Comparison of ENCODE assay signal across 27 cellular contexts in genomic region chr11:70885281-70885680, GRCh38.
"Had no signal": no experiment of that assay in that cellular context is flagged by ENCODE, and none has a peak within 500 bp of the region (broad histone marks: within the 10 kb centered on the region; RNA-seq: fewer than 3 reads in every experiment).

No MANE protein-coding gene starts in this region.

- H3K27ac ChIP-seq: body of pancreas, RWPE1, WERI-Rb-1 had no signal

- ATAC-seq: activated CD8-positive, alpha-beta T cell treated with anti-CD3 and anti-CD28 coated beads for 36 hours; body of pancreas; PC-3; Right ventricle myocardium inferior had no signal

- H3K4me1 ChIP-seq: body of pancreas had no signal

- H3K27me3 ChIP-seq: body of pancreas had no signal

- FAIRE-seq: astrocyte, RCC 7860 had no signal

- H3K36me3 ChIP-seq: WERI-Rb-1 had no signal

- H3K9me3 ChIP-seq: body of pancreas had no signal

- DNase-seq: activated CD4-positive, alpha-beta T cell treated with anti-CD3 and anti-CD28 coated beads, Interleukin-2, amount 10 ng/mL, durations not matched to agents 24 days and 14 days; activated CD4-positive, alpha-beta T cell treated with anti-CD3 and anti-CD28 coated beads, Interleukin-2, amount 50 U/mL, for 4 hours; activated CD8-positive, alpha-beta T cell treated with anti-CD3 and anti-CD28 coated beads for 36 hours; activated gamma-delta T cell; activated naive CD4-positive, alpha-beta T cell treated with Interleukin-2 at 50 U/mL for 16 hours; activated naive CD8-positive, alpha-beta T cell treated with anti-CD3 and anti-CD28 coated beads, Interleukin-2, amount 10 ng/mL, durations not matched to agents 7 days and 5 days; activated T-cell treated with anti-CD3 and anti-CD28 coated beads, Interleukin-2, amount 50 U/mL, for 24 hours; body of pancreas; Karpas-422; KBM-7; NCI-H1048; NCI-H1105 treated with DMSO at 0.1 percent for 48 hours; NCI-H1436; NCI-H1694; NCI-H1930; NCI-H2081 treated with DMSO at 0.1 percent for 48 hours; NCI-H226; NCI-H446 treated with DMSO at 0.1 percent for 48 hours; NCI-H82; PC-3; SIG-M5; T1000; WERI-Rb-1 had no signal

- H3K4me3 ChIP-seq: body of pancreas had no signal
